ENCODE assay signal across 1 cellular context in the genomic region with DNA sequence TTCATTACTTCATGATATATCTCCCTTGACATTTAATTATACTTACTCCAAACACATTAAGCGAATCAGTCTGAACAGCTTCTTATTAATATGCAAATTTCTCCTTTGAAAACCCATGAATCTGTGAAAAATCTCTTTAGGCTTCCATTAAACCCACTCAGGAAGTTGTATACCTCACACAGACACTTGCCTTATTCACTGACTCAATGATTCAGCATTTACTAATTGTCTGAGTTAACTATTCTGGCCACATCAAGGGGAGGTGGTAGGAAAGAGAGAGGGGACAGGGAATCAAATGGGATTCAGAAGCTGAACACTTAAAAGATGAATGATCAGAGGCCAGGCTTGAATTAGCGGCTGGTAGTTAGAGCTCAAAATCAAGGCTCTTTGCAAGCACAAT.
TF ChIP-seq lines count a peak whose summit lies in the region.

No MANE protein-coding gene starts in this region.

TF ChIP-seq in GM23338, 12 proteins besides CTCF, POLR2A, EP300 and RAD21 (continued from another document):
- TF ChIP-seq, protein P1, sequence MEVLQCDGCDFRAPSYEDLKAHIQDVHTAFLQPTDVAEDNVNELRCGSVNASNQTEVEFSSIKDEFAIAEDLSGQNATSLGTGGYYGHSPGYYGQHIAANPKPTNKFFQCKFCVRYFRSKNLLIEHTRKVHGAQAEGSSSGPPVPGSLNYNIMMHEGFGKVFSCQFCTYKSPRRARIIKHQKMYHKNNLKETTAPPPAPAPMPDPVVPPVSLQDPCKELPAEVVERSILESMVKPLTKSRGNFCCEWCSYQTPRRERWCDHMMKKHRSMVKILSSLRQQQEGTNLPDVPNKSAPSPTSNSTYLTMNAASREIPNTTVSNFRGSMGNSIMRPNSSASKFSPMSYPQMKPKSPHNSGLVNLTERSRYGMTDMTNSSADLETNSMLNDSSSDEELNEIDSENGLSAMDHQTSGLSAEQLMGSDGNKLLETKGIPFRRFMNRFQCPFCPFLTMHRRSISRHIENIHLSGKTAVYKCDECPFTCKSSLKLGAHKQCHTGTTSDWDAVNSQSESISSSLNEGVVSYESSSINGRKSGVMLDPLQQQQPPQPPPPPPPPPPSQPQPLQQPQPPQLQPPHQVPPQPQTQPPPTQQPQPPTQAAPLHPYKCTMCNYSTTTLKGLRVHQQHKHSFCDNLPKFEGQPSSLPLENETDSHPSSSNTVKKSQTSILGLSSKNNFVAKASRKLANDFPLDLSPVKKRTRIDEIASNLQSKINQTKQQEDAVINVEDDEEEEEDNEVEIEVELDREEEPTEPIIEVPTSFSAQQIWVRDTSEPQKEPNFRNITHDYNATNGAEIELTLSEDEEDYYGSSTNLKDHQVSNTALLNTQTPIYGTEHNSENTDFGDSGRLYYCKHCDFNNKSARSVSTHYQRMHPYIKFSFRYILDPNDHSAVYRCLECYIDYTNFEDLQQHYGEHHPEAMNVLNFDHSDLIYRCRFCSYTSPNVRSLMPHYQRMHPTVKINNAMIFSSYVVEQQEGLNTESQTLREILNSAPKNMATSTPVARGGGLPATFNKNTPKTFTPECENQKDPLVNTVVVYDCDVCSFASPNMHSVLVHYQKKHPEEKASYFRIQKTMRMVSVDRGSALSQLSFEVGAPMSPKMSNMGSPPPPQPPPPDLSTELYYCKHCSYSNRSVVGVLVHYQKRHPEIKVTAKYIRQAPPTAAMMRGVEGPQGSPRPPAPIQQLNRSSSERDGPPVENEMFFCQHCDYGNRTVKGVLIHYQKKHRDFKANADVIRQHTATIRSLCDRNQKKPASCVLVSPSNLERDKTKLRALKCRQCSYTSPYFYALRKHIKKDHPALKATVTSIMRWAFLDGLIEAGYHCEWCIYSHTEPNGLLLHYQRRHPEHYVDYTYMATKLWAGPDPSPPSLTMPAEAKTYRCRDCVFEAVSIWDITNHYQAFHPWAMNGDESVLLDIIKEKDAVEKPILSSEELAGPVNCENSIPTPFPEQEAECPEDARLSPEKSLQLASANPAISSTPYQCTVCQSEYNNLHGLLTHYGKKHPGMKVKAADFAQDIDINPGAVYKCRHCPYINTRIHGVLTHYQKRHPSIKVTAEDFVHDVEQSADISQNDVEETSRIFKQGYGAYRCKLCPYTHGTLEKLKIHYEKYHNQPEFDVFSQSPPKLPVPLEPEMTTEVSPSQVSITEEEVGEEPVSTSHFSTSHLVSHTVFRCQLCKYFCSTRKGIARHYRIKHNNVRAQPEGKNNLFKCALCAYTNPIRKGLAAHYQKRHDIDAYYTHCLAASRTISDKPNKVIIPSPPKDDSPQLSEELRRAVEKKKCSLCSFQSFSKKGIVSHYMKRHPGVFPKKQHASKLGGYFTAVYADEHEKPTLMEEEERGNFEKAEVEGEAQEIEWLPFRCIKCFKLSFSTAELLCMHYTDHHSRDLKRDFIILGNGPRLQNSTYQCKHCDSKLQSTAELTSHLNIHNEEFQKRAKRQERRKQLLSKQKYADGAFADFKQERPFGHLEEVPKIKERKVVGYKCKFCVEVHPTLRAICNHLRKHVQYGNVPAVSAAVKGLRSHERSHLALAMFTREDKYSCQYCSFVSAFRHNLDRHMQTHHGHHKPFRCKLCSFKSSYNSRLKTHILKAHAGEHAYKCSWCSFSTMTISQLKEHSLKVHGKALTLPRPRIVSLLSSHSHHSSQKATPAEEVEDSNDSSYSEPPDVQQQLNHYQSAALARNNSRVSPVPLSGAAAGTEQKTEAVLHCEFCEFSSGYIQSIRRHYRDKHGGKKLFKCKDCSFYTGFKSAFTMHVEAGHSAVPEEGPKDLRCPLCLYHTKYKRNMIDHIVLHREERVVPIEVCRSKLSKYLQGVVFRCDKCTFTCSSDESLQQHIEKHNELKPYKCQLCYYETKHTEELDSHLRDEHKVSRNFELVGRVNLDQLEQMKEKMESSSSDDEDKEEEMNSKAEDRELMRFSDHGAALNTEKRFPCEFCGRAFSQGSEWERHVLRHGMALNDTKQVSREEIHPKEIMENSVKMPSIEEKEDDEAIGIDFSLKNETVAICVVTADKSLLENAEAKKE (CRISPR knock-in tag; IDR thresholded peaks at IDR 0.05), result no peak
- TF ChIP-seq POLR2AphosphoS5 (IDR thresholded peaks at IDR 0.05; ENCODE audit: low read depth), result no peak
- TF ChIP-seq EZH2 (IDR thresholded peaks at IDR 0.05; ENCODE audit: low read depth, unreplicated experiment), result no peak
- TF ChIP-seq ZNF331 (CRISPR knock-in tag; IDR thresholded peaks at IDR 0.05; ENCODE audit: low read depth), result no peak
- no peak for TF ChIP-seq JUNB (IDR thresholded peaks at IDR 0.05; ENCODE audit: unreplicated experiment)
- TF ChIP-seq, protein P2, sequence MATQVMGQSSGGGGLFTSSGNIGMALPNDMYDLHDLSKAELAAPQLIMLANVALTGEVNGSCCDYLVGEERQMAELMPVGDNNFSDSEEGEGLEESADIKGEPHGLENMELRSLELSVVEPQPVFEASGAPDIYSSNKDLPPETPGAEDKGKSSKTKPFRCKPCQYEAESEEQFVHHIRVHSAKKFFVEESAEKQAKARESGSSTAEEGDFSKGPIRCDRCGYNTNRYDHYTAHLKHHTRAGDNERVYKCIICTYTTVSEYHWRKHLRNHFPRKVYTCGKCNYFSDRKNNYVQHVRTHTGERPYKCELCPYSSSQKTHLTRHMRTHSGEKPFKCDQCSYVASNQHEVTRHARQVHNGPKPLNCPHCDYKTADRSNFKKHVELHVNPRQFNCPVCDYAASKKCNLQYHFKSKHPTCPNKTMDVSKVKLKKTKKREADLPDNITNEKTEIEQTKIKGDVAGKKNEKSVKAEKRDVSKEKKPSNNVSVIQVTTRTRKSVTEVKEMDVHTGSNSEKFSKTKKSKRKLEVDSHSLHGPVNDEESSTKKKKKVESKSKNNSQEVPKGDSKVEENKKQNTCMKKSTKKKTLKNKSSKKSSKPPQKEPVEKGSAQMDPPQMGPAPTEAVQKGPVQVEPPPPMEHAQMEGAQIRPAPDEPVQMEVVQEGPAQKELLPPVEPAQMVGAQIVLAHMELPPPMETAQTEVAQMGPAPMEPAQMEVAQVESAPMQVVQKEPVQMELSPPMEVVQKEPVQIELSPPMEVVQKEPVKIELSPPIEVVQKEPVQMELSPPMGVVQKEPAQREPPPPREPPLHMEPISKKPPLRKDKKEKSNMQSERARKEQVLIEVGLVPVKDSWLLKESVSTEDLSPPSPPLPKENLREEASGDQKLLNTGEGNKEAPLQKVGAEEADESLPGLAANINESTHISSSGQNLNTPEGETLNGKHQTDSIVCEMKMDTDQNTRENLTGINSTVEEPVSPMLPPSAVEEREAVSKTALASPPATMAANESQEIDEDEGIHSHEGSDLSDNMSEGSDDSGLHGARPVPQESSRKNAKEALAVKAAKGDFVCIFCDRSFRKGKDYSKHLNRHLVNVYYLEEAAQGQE (IDR thresholded peaks at IDR 0.05; ENCODE audit: unreplicated experiment), result no peak
- TF ChIP-seq STAT1 (IDR thresholded peaks at IDR 0.05; ENCODE audit: unreplicated experiment), result no peak
- TF ChIP-seq, protein P3, sequence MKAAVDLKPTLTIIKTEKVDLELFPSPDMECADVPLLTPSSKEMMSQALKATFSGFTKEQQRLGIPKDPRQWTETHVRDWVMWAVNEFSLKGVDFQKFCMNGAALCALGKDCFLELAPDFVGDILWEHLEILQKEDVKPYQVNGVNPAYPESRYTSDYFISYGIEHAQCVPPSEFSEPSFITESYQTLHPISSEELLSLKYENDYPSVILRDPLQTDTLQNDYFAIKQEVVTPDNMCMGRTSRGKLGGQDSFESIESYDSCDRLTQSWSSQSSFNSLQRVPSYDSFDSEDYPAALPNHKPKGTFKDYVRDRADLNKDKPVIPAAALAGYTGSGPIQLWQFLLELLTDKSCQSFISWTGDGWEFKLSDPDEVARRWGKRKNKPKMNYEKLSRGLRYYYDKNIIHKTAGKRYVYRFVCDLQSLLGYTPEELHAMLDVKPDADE (IDR thresholded peaks at IDR 0.05), result no peak
- no peak for TF ChIP-seq ZNF114 (CRISPR knock-in tag; IDR thresholded peaks at IDR 0.05)
- TF ChIP-seq CREB1 (CRISPR knock-in tag; IDR thresholded peaks at IDR 0.05; ENCODE audit: low read depth), result no peak
TF ChIP-seq in GM23338: peak in this region for 0.
